In the genomic region with DNA sequence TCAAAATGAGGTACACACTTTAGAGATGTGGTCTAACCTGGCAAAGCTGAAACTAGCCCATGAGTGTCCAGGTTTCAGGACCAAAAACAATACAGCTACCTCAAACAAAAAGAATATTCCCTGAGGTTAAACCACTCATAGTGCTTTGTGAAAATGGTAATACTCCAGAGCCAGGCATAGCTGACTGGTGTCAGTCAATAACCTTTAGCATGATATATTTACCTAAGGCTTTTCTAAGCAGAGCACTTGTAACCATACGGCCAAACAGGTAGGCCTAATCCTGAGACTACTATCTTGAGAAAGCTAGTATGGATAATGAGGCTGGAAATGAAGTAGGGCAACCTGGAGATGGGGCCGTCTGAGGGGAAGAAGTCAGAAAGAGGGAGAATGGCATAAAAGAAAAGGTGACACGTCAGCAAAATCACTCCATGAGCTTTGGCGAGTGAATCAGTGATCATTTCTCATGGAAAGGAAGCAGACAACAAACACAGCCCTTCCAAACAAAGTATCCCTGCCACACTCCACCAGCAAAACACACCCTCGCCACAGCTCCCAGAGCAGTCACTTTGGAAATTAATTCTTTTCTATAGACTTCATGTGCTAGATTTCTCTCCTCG, we compare ENCODE assay signal across 1 cellular context.
TF ChIP-seq lines count a peak whose summit lies in the region.

No MANE protein-coding gene starts in this region.

TF ChIP-seq in GM23338, 12 proteins besides CTCF, POLR2A, EP300 and RAD21 (continued from another document):
- TF ChIP-seq EZH2 (IDR thresholded peaks at IDR 0.05; ENCODE audit: low read depth, unreplicated experiment) (no peak), STAT1 (IDR thresholded peaks at IDR 0.05; ENCODE audit: unreplicated experiment) (no peak), POLR2AphosphoS5 (IDR thresholded peaks at IDR 0.05; ENCODE audit: low read depth) (no peak)
